ENCODE assay signal across 21 cellular contexts in the genomic region with DNA sequence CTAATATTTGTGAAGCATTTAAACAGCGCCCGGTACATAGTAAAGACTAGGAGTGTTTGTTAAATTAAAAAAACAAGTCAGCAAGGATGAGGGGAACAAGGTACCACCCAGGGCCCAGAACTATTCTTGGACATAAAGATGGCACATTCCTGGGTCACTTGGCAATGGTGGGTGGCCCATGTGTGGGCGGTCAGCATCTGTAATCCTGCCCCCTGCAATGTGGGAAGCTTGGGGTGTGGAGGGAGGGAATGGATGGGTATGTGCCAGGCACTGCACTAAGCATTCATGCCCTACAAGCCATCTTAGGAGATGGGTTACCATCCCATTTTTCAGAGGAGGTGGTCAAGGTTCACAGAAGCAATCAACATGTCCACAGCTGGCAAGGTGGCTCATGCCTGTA.
DNase-seq lines count a peak whose midpoint lies in the region; ATAC-seq and FAIRE-seq lines count a peak whose summit lies in the region.
"Had no signal": no experiment of that assay in that cellular context is flagged by ENCODE, and none has a peak within 500 bp of the region (broad histone marks: within the 10 kb centered on the region; RNA-seq: fewer than 3 reads in every experiment).

No MANE protein-coding gene starts in this region.

- H3K27ac ChIP-seq in BLaER1, result no peak overlapping the region
- H3K27ac ChIP-seq in BLaER1 treated with 17β-estradiol and CSF1 and Interleukin-3, amounts not matched to agents 10 nM and 100 nM, result peak overlapping the region in 6 of 11 experiments; percentile 38 to 68 (median 56); a peak in 7 of 22 replicates
- H3K27ac ChIP-seq: A549, C4-2B had no signal

- ATAC-seq in HG03520 (IDR thresholded peaks at IDR 0.05; ENCODE audit: unreplicated experiment) (no peak), GM21447 (IDR thresholded peaks at IDR 0.05; ENCODE audit: unreplicated experiment) (no peak)
- ATAC-seq: A549; CD8-positive, alpha-beta T cell had no signal

- H3K27me3 ChIP-seq in BLaER1, result no peaks in the 10 kb centered on the region
- H3K27me3 ChIP-seq in BLaER1 treated with 17β-estradiol and CSF1 and Interleukin-3, amounts not matched to agents 10 nM and 100 nM, result no peaks in the 10 kb centered on the region

- no peaks in the 10 kb centered on the region for H3K36me3 ChIP-seq in BLaER1
- no peaks in the 10 kb centered on the region for H3K36me3 ChIP-seq in BLaER1 treated with 17β-estradiol and CSF1 and Interleukin-3, amounts not matched to agents 10 nM and 100 nM

- peaks cover 15% of the 10 kb centered on the region for H3K9me3 ChIP-seq in BLaER1
- peaks cover 14 to 20% (median 19%) of the 10 kb centered on the region in 11 experiments; a peak in 21 of 22 replicates for H3K9me3 ChIP-seq in BLaER1 treated with 17β-estradiol and CSF1 and Interleukin-3, amounts not matched to agents 10 nM and 100 nM (replicated peaks in 1 of 11)
- H3K9me3 ChIP-seq: A549 had no signal

- peaks cover 51% of the 10 kb centered on the region for H3K4me1 ChIP-seq in BLaER1
- peaks cover 51 to 76% (median 69%) of the 10 kb centered on the region in 10 experiments for H3K4me1 ChIP-seq in BLaER1 treated with 17β-estradiol and CSF1 and Interleukin-3, amounts not matched to agents 10 nM and 100 nM
- H3K4me1 ChIP-seq: A549 had no signal

- peak overlapping the region; percentile 86; the same call in 1 of the 2 replicates for H3K4me2 ChIP-seq in BLaER1
- peak overlapping the region; percentile 59 to 98 (median 80) for H3K4me2 ChIP-seq in BLaER1 treated with 17β-estradiol and CSF1 and Interleukin-3, amounts not matched to agents 10 nM and 100 nM
- H3K4me2 ChIP-seq: A549 had no signal

- H4K20me1 ChIP-seq in BLaER1, result peaks cover 16% of the 10 kb centered on the region; the same call in 1 of the 2 replicates
- H4K20me1 ChIP-seq in BLaER1 treated with 17β-estradiol and CSF1 and Interleukin-3, amounts not matched to agents 10 nM and 100 nM, result peaks cover 0 to 3% (median 0%) of the 10 kb centered on the region in 11 experiments; a peak in 1 of 22 replicates

- FAIRE-seq in islet of Langerhans (lab: Jason Lieb, UNC), result peak; percentile 65
- FAIRE-seq: A549, D721Med, G401.6, GM12891, GM19239 had no signal

- peak; percentile 7 for DNase-seq in NCI-H69 (lab: John Stamatoyannopoulos, UW)
- no peak for DNase-seq in activated CD4-positive, alpha-beta T cell treated with anti-CD3 and anti-CD28 coated beads for 4 hours
- DNase-seq in medulla oblongata (ENCODE audit: extremely low spot score), result no peak
- DNase-seq: AML-193; Caco-2; Calu3; CD4-positive, alpha-beta T cell; CD8-positive, alpha-beta T cell; DMS79 treated with DMSO at 0.1 percent for 48 hours; GF-D8 had no signal

- no peak overlapping the region for H3K4me3 ChIP-seq in BLaER1
- no peak overlapping the region for H3K4me3 ChIP-seq in BLaER1 treated with 17β-estradiol and CSF1 and Interleukin-3, amounts not matched to agents 10 nM and 100 nM
- H3K4me3 ChIP-seq: A549 had no signal

- H3K9ac ChIP-seq in BLaER1, result no peak overlapping the region
- peak overlapping the region in 6 of 11 experiments; percentile 10 to 45 (median 38); a peak in 5 of 22 replicates for H3K9ac ChIP-seq in BLaER1 treated with 17β-estradiol and CSF1 and Interleukin-3, amounts not matched to agents 10 nM and 100 nM
